ENCODE assay signal across 16 cellular contexts in the genomic region with DNA sequence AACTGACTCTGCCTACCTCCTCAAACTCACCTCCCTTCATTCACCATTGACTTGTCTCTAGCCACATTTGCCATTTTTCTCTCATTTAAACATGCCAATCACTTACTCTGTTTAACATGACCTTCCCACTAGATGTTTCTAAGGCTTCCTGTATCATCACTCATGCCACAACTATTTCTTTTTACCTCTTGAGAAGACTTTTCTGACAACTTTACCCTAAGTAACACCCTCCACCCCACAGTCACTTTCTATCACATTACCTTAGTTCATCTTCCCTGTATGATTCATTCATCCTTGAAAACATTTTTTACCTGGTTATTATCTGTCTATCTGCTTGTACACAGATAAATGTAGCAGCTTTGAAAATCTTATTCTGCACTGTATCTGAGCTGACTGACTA. TPM values are rescaled to one million over a fixed set of nuclear protein-coding genes. Genes with fewer than 3 reads are reported as not detected.
DNase-seq lines count a peak whose midpoint lies in the region; ATAC-seq and TF ChIP-seq lines count a peak whose summit lies in the region.
"Had no signal": no experiment of that assay in that cellular context is flagged by ENCODE, and none has a peak within 500 bp of the region (broad histone marks: within the 10 kb centered on the region; RNA-seq: fewer than 3 reads in every experiment).

No MANE protein-coding gene starts in this region.

- H3F3A ChIP-seq in PC-3 (ENCODE audit: low read length, unreplicated experiment): peaks cover 4% of the 10 kb centered on the region

- CTCF ChIA-PET in PC-3 (lab: Charles Lee): no interaction called here

- no peaks in the 10 kb centered on the region for H4K20me1 ChIP-seq in PC-3 (ENCODE audit: low read length)

- no peak overlapping the region for H3K4me3 ChIP-seq in PC-3 (ENCODE audit: low read length)
- H3K4me3 ChIP-seq: A549, HAP-1 had no signal

- POLR2A ChIA-PET in PC-3 (lab: Charles Lee; ENCODE audit: unreplicated experiment): no interaction called here

- no peak for TF ChIP-seq CTCF in PC-3 (conservative IDR thresholded peaks at IDR 0.05; ENCODE audit: low read depth, low read length)

- H3K9ac ChIP-seq in PC-3 (ENCODE audit: low read length): no peak overlapping the region

- no peak overlapping the region for H3K4me2 ChIP-seq in PC-3 (ENCODE audit: low read length)
- H3K4me2 ChIP-seq: A549 had no signal

- no peaks in the 10 kb centered on the region for H3K9me3 ChIP-seq in PC-3 (ENCODE audit: low read length)
- H3K9me3 ChIP-seq: A549, BE2C, HAP-1 had no signal

- DNase-seq in HT1080 (ENCODE audit: low read depth): peak; percentile 10
- DNase-seq in PC-3: peak; percentile 38
- peak; percentile 15 for DNase-seq in renal cortical epithelial cell (ENCODE audit: low read depth)
- no peak for DNase-seq in middle frontal gyrus (ENCODE audit: extremely low spot score, low spot score)
- no peak for DNase-seq in stimulated activated CD4-positive, alpha-beta T cell treated with anti-CD3 and anti-CD28 coated beads, Interleukin-2, amount 100 ng/mL, for 24 hours
- DNase-seq in ureter (ENCODE audit: low spot score): no peak
- DNase-seq in NCI-H1436 treated with DMSO at 0.1 percent for 48 hours (lab: John Stamatoyannopoulos, UW): no peak
- DNase-seq: BE2C; CD4-positive, alpha-beta memory T cell; DMS79; GOT3 had no signal

- no peak for ATAC-seq in PC-3
- peak; percentile 33 for ATAC-seq in esophagus mucosa
- ATAC-seq: A549 had no signal

- H3K9me2 ChIP-seq in PC-3 (replicated peaks; ENCODE audit: low read length): no peaks in the 10 kb centered on the region

- intact Hi-C loops in PC-3 (cut with micrococcal nuclease): no loop called here

- H3K27ac ChIP-seq in PC-3 (ENCODE audit: low read length): no peak overlapping the region
- H3K27ac ChIP-seq: A549, C4-2B had no signal

- peaks cover 28% of the 10 kb centered on the region for H3K4me1 ChIP-seq in PC-3 (ENCODE audit: insufficient read depth, low read length)
- H3K4me1 ChIP-seq: A549, BE2C, HAP-1 had no signal

- BruUV-seq in PC-3 (replicated peaks; lab: Mats Ljungman, UMichigan): no TSS peak

- no peak overlapping the region; the same call in 1 of the 2 replicates for H2AFZ ChIP-seq in PC-3 (ENCODE audit: low read length)

- no peaks in the 10 kb centered on the region for H3K27me3 ChIP-seq in PC-3 (ENCODE audit: low read length)
- H3K27me3 ChIP-seq: BE2C had no signal

- no peaks in the 10 kb centered on the region for H3K79me2 ChIP-seq in PC-3 (ENCODE audit: low read length)

- H3K36me3 ChIP-seq in PC-3 (ENCODE audit: low read depth, low read length): no peaks in the 10 kb centered on the region
- H3K36me3 ChIP-seq: BE2C, HAP-1 had no signal

RNA-seq across cellular contexts. Expression of gene PLCZ1, which starts 19.4 kb away (rescaled TPM):
- total RNA-seq in HT1080 (2014; rRNA removed; shearing (Covaris generic)): 0.07 TPM in 1 of 2 replicates, not detected in the other
- 0.16 TPM in 1 of 2 replicates, not detected in the other for polyA plus RNA-seq in HT1080 (2015; cell fraction: cytosol; rRNA removed)
- 0.35 and 0.45 TPM in 2 replicates for polyA plus RNA-seq in HT1080 (2015; cell fraction: nucleus; rRNA removed)
- total RNA-seq in PC-3 (2014; rRNA removed): not detected in 2 replicates
- not detected for total RNA-seq in esophagus mucosa
- total RNA-seq in renal cortical epithelial cell: 0.69 TPM in 1 of 2 replicates, not detected in the other
- not detected for total RNA-seq in ureter
- total RNA-seq: CD4-positive, alpha-beta memory T cell had no signal
- polyA plus RNA-seq: A549; AG04450; CD4-positive, alpha-beta memory T cell had no signal

RNA-seq across cellular contexts. Expression of gene CAPZA3, which starts 19.5 kb away (rescaled TPM):
- not detected in 2 replicates for total RNA-seq in HT1080 (2014; rRNA removed; shearing (Covaris generic))
- not detected in 2 replicates for polyA plus RNA-seq in HT1080 (2015; cell fraction: cytosol; rRNA removed)
- not detected in 2 replicates for polyA plus RNA-seq in HT1080 (2015; cell fraction: nucleus; rRNA removed)
- total RNA-seq in PC-3 (2014; rRNA removed) (not detected in 2 replicates), esophagus mucosa (not detected), renal cortical epithelial cell (not detected in 2 replicates), ureter (not detected)
- total RNA-seq: CD4-positive, alpha-beta memory T cell had no signal
- polyA plus RNA-seq: A549; AG04450; CD4-positive, alpha-beta memory T cell had no signal

Comparison
In these comparisons a context has a peak if more than half of its experiments do, and no peak if none do; other contexts are left out.
1. DNase-seq: peak in HT1080 (single experiment), PC-3 (single experiment) and renal cortical epithelial cell (single experiment); none in middle frontal gyrus (single experiment), stimulated activated CD4-positive, alpha-beta T cell treated with anti-CD3 and anti-CD28 coated beads, Interleukin-2, amount 100 ng/mL, for 24 hours (0 of 2), ureter (single experiment) and NCI-H1436 treated with DMSO at 0.1 percent for 48 hours (single experiment).